Comparison of ENCODE assay signal across 8 cellular contexts in the genomic region with DNA sequence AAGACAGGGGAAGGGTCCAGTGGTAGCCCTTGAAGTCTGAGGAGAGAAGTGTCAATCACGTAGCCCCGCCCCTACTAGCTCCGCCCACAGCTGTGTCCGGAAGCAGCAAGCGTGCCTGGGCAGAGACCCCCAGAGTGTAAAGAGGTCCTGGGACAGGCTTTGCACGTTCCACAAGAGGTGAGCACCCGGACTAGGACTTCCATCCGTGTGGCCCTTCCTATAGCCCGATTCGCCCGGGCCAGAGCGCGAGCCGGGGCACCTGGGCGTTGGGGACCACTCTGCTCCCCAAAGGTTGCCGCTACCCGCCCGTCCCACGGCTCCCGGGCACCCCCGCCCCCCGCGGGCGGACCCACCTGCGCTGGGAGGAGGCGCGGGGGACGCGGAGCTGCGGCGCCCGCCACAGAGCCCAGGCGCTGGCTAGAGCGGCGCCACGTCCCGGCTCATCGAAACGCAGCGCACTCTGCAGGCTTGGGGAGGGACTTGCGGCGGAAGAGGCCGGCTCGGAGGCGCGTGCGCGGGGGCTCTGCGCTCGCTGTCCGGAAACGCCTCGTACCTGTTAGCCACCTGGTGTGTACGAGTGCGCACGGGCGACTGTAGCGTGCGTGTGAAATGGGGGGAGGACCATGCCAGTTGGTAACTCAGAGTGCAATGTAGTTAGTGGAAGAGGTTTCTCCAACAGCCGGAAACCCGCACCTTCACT. TPM values are rescaled to one million over a fixed set of nuclear protein-coding genes. Genes with fewer than 3 reads are reported as not detected.
A peak's percentile ranks its signal among the peaks of the same experiment; 100 is the strongest.
DNase-seq lines count a peak whose midpoint lies in the region; ATAC-seq, FAIRE-seq and TF ChIP-seq lines count a peak whose summit lies in the region.

Gene RABGGTA (minus strand): TSS at position 464 of the 700 bp plus-strand sequence. CDS start 482 bp downstream, outside the sequence.

- peaks cover 6% of the 10 kb centered on the region for H3K36me3 Mint-ChIP-seq in Caco-2 (ENCODE audit: insufficient read depth, unreplicated experiment)
- H3K36me3 Mint-ChIP-seq in endothelial cell (ENCODE audit: low read depth, unreplicated experiment) = peaks cover 18% of the 10 kb centered on the region

- peak; percentile 65 to 82 for TF ChIP-seq CTCF in Caco-2 (IDR thresholded peaks at IDR 0.05; ENCODE audit: insufficient read depth in 1 of 2, low read depth in 1 of 2, low read length in 1 of 2, severe bottlenecking in 1 of 2, unreplicated experiment in 1 of 2)
- TF ChIP-seq CTCF in endothelial cell (IDR thresholded peaks at IDR 0.05; ENCODE audit: unreplicated experiment) = peak; percentile 50

- peaks cover 5% of the 10 kb centered on the region for H3K4me1 ChIP-seq in Caco-2

- H3K27me3 Mint-ChIP-seq in Caco-2 (ENCODE audit: insufficient read depth, unreplicated experiment) (no peaks in the 10 kb centered on the region), endothelial cell (ENCODE audit: unreplicated experiment) (peaks cover 10% of the 10 kb centered on the region)

- H3K27ac Mint-ChIP-seq in Caco-2 (ENCODE audit: unreplicated experiment) (peak within 1 kb of the TSS; percentile 74), endothelial cell (ENCODE audit: unreplicated experiment) (peak within 1 kb of the TSS; percentile 87)

- ATAC-seq in GM21367 (IDR thresholded peaks at IDR 0.05; ENCODE audit: unreplicated experiment) = peak; percentile 77

- peaks cover 11% of the 10 kb centered on the region for H3K4me1 Mint-ChIP-seq in Caco-2 (ENCODE audit: low read depth, unreplicated experiment)
- peaks cover 12% of the 10 kb centered on the region for H3K4me1 Mint-ChIP-seq in endothelial cell (ENCODE audit: unreplicated experiment)

- CTCF ChIA-PET in Caco-2 (lab: Charles Lee) = interaction anchor here (0.6 to 1.9 kb wide), 13 partner anchors 9 to 160 kb away, joined by 3 to 42 read pairs (median 5); partner anchors contain the start of genes CHMP4A, CIDEB, DHRS1 and NOP9

- no TSS peak for BruUV-seq in Caco-2 (replicated peaks; lab: Mats Ljungman, UMichigan)

- H3K4me3 Mint-ChIP-seq in Caco-2 (ENCODE audit: unreplicated experiment) = peak within 1 kb of the TSS; percentile 76
- peak within 1 kb of the TSS; percentile 91 for H3K4me3 Mint-ChIP-seq in endothelial cell (ENCODE audit: unreplicated experiment)

- no peaks in the 10 kb centered on the region for H3K36me3 ChIP-seq in Caco-2 (ENCODE audit: control insufficient read depth, insufficient read depth, low read length)

- FAIRE-seq in HTR-8/SVneo (lab: Jason Lieb, UNC) = no peak

- POLR2A ChIA-PET in Caco-2 (lab: Charles Lee) = interaction anchor here (0.6 to 2.1 kb wide), 8 partner anchors 10 to 117 kb away, joined by 3 to 39 read pairs (median 4); partner anchors contain the start of genes DHRS1, NOP9 and TINF2

- no peaks in the 10 kb centered on the region for H3K9me3 Mint-ChIP-seq in Caco-2 (ENCODE audit: unreplicated experiment)
- H3K9me3 Mint-ChIP-seq in endothelial cell (ENCODE audit: unreplicated experiment) = no peaks in the 10 kb centered on the region

- H3K4me3 ChIP-seq in Caco-2 (ENCODE audit: low read depth, low read length) = peak within 1 kb of the TSS; percentile 95

- H3K9me3 ChIP-seq in Caco-2 = no peaks in the 10 kb centered on the region

- no peaks in the 10 kb centered on the region for H3K27me3 ChIP-seq in Caco-2 (replicated peaks; ENCODE audit: control insufficient read depth, insufficient read depth, low read length)

- DNase-seq in Caco-2 = peak; percentile 91 to 93
- peak; percentile 84 for DNase-seq in HTR-8/SVneo (ENCODE audit: insufficient read length, low spot score)
- peak; percentile 85 for DNase-seq in NOMO-1 treated with DMSO at 0.1 percent for 48 hours (lab: John Stamatoyannopoulos, UW; ENCODE audit: unreplicated experiment)
- peak; percentile 84 for DNase-seq in activated CD8-positive, alpha-beta memory T cell treated with anti-CD3 and anti-CD28 coated beads, Interleukin-2, amount 50 U/mL, for 1 hour (ENCODE audit: extremely low read depth)
- peak; percentile 87 for DNase-seq in endothelial cell (ENCODE audit: low spot score)
- DNase-seq in midbrain (lab: John Stamatoyannopoulos, UW) = peak; percentile 86
- peak; percentile 78 to 80 for DNase-seq in stimulated activated CD8-positive, alpha-beta memory T cell treated with anti-CD3 and anti-CD28 coated beads, Interleukin-2, amount 100 ng/mL, for 1 hour (ENCODE audit: low read depth in 2 of 2)

- intact Hi-C loops in Caco-2 (cut with micrococcal nuclease; ENCODE audit: unreplicated experiment) = loop anchor here (1.0 kb wide), 3 partner anchors 26 to 37 kb away; no protein-coding TSS in a partner anchor

RNA-seq across cellular contexts. Expression of gene RABGGTA, which starts in this region (rescaled TPM):
- total RNA-seq in Caco-2 (2022) (27.1 and 30.4 TPM in 2 replicates), endothelial cell (ENCODE audit: unreplicated experiment) (17.7 TPM)

Comparison
In these comparisons a context has a peak if more than half of its experiments do, and no peak if none do; other contexts are left out.
1. Peak in every context shown above with its lines: DNase-seq, ATAC-seq and H3K4me3 ChIP-seq.